ENCODE assay signal across 9 cellular contexts in the genomic region with DNA sequence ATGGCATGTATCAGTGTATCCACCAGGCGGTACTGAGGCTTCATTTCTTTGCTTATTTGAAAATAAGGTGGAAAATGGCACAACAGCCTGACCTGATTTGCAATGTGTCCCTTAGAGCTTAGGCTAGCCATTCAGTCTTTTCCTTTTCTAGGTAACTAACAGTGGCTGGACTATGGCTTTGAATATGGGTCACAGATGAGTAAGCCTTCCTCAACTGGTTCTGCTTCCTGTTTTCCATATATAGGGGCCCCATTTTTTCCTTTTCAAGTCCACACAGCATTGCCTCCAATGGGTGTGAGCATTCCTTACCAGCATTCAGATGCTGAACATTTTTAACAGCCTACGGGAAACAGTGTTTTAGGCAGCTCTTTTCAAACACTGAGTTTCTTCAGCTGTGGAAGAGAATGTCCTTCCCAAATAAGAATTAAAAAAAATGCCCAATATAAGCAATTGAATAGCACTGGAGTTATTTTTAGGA. TPM values are rescaled to one million over a fixed set of nuclear protein-coding genes. Genes with fewer than 3 reads are reported as not detected.
DNase-seq lines count a peak whose midpoint lies in the region; ATAC-seq, FAIRE-seq and TF ChIP-seq lines count a peak whose summit lies in the region.
"Had no signal": no experiment of that assay in that cellular context is flagged by ENCODE, and none has a peak within 500 bp of the region (broad histone marks: within the 10 kb centered on the region; RNA-seq: fewer than 3 reads in every experiment).

No MANE protein-coding gene starts in this region.

- H3K9me3 Mint-ChIP-seq in astrocyte (ENCODE audit: unreplicated experiment), result no peaks in the 10 kb centered on the region
- peaks cover 10% of the 10 kb centered on the region for H3K9me3 Mint-ChIP-seq in nephron progenitor cell

- H3K4me2 ChIP-seq in astrocyte (ENCODE audit: low read length), result peak overlapping the region; percentile 59

- H3K9me3 ChIP-seq in astrocyte (ENCODE audit: insufficient read depth, low read depth, low read length) (no peaks in the 10 kb centered on the region), thoracic aorta (no peaks in the 10 kb centered on the region), mucosa of descending colon (no peaks in the 10 kb centered on the region)

- FAIRE-seq in astrocyte (lab: Jason Lieb, UNC), result peak; percentile 71

- H3K9ac ChIP-seq in astrocyte (ENCODE audit: low read length), result peak overlapping the region; percentile 56

- no peak overlapping the region for H2AFZ ChIP-seq in astrocyte (ENCODE audit: low read depth, low read length)

- DNase-seq in HT1080 (ENCODE audit: low read depth) (peak; percentile 94), astrocyte (ENCODE audit: low read depth) (peak; percentile 92), iPS-NIHi7 (ENCODE audit: extremely low spot score) (peak; percentile 21), thoracic aorta (ENCODE audit: low spot score) (peak; percentile 14), nephron progenitor cell (no peak), mucosa of descending colon (no peak)

- TF ChIP-seq CTCF in astrocyte (IDR thresholded peaks at IDR 0.05; ENCODE audit: insufficient read depth, low read depth, low read length) (no peak), thoracic aorta (IDR thresholded peaks at IDR 0.05) (no peak), nephron progenitor cell (IDR thresholded peaks at IDR 0.05) (no peak), mucosa of descending colon (IDR thresholded peaks at IDR 0.05) (no peak)

- H3K4me3 Mint-ChIP-seq in astrocyte (ENCODE audit: unreplicated experiment) (no peak overlapping the region), nephron progenitor cell (no peak overlapping the region)

- ATAC-seq in thoracic aorta (ENCODE audit: insufficient number of reproducible peaks, low FRiP score, low read depth) (peak; percentile 89), GM18519 (IDR thresholded peaks at IDR 0.05; ENCODE audit: low FRiP score, unreplicated experiment) (no peak), HG02642 (IDR thresholded peaks at IDR 0.05; ENCODE audit: poor library complexity, unreplicated experiment) (no peak), mucosa of descending colon (no peak)

- peak overlapping the region; percentile 93 for H3K27ac Mint-ChIP-seq in astrocyte (ENCODE audit: unreplicated experiment)
- H3K27ac Mint-ChIP-seq in nephron progenitor cell, result no peak overlapping the region

- H3K36me3 ChIP-seq in astrocyte (ENCODE audit: insufficient read depth, low read length) (no peaks in the 10 kb centered on the region), thoracic aorta (no peaks in the 10 kb centered on the region), mucosa of descending colon (ENCODE audit: low read depth) (no peaks in the 10 kb centered on the region)

- peak overlapping the region; percentile 30 for H3K4me3 ChIP-seq in astrocyte (ENCODE audit: insufficient read depth, low read depth, low read length)
- H3K4me3 ChIP-seq in thoracic aorta, result peak overlapping the region; percentile 46
- H3K4me3 ChIP-seq in mucosa of descending colon, result no peak overlapping the region

- H3K4me1 Mint-ChIP-seq in astrocyte (ENCODE audit: low read depth, unreplicated experiment) (peaks cover 44% of the 10 kb centered on the region), nephron progenitor cell (peaks cover 43% of the 10 kb centered on the region)

- H3K27me3 ChIP-seq in astrocyte (ENCODE audit: insufficient read depth, low read length) (no peaks in the 10 kb centered on the region), thoracic aorta (replicated peaks; ENCODE audit: insufficient read depth) (no peaks in the 10 kb centered on the region)

- H3K27me3 Mint-ChIP-seq in astrocyte (ENCODE audit: low read depth, unreplicated experiment) (no peaks in the 10 kb centered on the region), nephron progenitor cell (ENCODE audit: low read depth, poor library complexity) (no peaks in the 10 kb centered on the region)

- intact Hi-C loops in mucosa of descending colon (cut with DNase I, micrococcal nuclease), result no loop called here

- peaks cover 5% of the 10 kb centered on the region for H4K20me1 ChIP-seq in astrocyte (ENCODE audit: insufficient read depth, low read length)

- H3K27ac ChIP-seq in astrocyte (ENCODE audit: low read depth, low read length) (peak overlapping the region; percentile 84), thoracic aorta (peak overlapping the region; percentile 89 to 100)
- H3K27ac ChIP-seq: HL-60 had no signal

- H3K36me3 Mint-ChIP-seq in astrocyte (ENCODE audit: low read depth, unreplicated experiment) (no peaks in the 10 kb centered on the region), nephron progenitor cell (ENCODE audit: low read depth) (peaks cover 12% of the 10 kb centered on the region)

- peaks cover 40% of the 10 kb centered on the region for H3K79me2 ChIP-seq in astrocyte (ENCODE audit: insufficient read depth, low read length)

- H3K4me1 ChIP-seq in astrocyte (ENCODE audit: insufficient read depth, low read length) (peaks cover 49% of the 10 kb centered on the region), thoracic aorta (ENCODE audit: control insufficient read depth in 1 of 2, low read depth in 2 of 2) (peaks cover 27 to 38% of the 10 kb centered on the region in 2 donors), mucosa of descending colon (ENCODE audit: low read depth) (no peaks in the 10 kb centered on the region)

RNA-seq across cellular contexts. Expression of a gene that starts 3.9 kb away (rescaled TPM):
- 743 and 767 TPM in 2 replicates for total RNA-seq in HT1080 (2014; rRNA removed; shearing (Covaris generic))
- 1,242 and 1,776 TPM in 2 replicates for polyA plus RNA-seq in HT1080 (2015; cell fraction: cytosol; rRNA removed)
- 2,428 and 2,657 TPM in 2 replicates for polyA plus RNA-seq in HT1080 (2015; cell fraction: nucleus; rRNA removed)
- total RNA-seq in astrocyte, result 2,575 and 2,956 TPM in 2 replicates
- 1,000 to 10,000 TPM; 1,541 to 1,574 TPM for total RNA-seq in thoracic aorta
- 100 to 1,000 TPM; 268 to 515 (median 274) TPM for total RNA-seq in mucosa of descending colon

Comparison
In these comparisons a context has a peak if more than half of its experiments do, and no peak if none do; other contexts are left out.
1. DNase-seq: peak in HT1080 (single experiment), astrocyte (single experiment), iPS-NIHi7 (single experiment) and thoracic aorta (single experiment); none in nephron progenitor cell (single experiment) and mucosa of descending colon (0 of 3).